19 cellular contexts compared by ENCODE assay signal in genomic region chr2:138081225-138082073, GRCh38.
DNase-seq lines count a peak whose midpoint lies in the region; ATAC-seq, FAIRE-seq and TF ChIP-seq lines count a peak whose summit lies in the region.
"Had no signal": no experiment of that assay in that cellular context is flagged by ENCODE, and none has a peak within 500 bp of the region (broad histone marks: within the 10 kb centered on the region; RNA-seq: fewer than 3 reads in every experiment).

No MANE protein-coding gene starts in this region.

- H3K4me1 ChIP-seq in kidney (ENCODE audit: control insufficient read depth in 1 of 2, insufficient read depth in 1 of 2, low read depth in 1 of 2, low read length in 2 of 2) (no peaks in the 10 kb centered on the region), liver (ENCODE audit: control insufficient read depth in 4 of 4, insufficient read depth in 4 of 4, low read length in 3 of 4) (peaks cover 0 to 20% (median 3%) of the 10 kb centered on the region in 4 donors), neuronal stem cell (ENCODE audit: control insufficient read depth in 2 of 2, insufficient read depth in 1 of 2, low read depth in 1 of 2, low read length in 2 of 2) (no peaks in the 10 kb centered on the region)

- H4K8ac ChIP-seq in neuronal stem cell (ENCODE audit: low read depth, low read length), result no peak overlapping the region

- DNase-seq in RCC 7860 (ENCODE audit: low spot score), result peak; percentile 32
- DNase-seq in kidney, result no peak
- DNase-seq in RPMI8226, result no peak
- no peak for DNase-seq in hepatic stellate cell (ENCODE audit: low spot score)
- DNase-seq in neuronal stem cell (ENCODE audit: low spot score), result no peak
- DNase-seq in activated naive CD4-positive, alpha-beta T cell treated with anti-CD3 and anti-CD28 coated beads, Interleukin-2, amount 50 U/mL, for 72 hours (ENCODE audit: low spot score in 2 of 2), result no peak
- DNase-seq: DMS153, DND-41, GM23248, H7, IMR-90, KG1, MG63, NCI-H2029, NCI-H446, NCI-H524 treated with DMSO at 0.1 percent for 48 hours, NCI-H774, SHP77 had no signal

- peaks cover 0 to 2% of the 10 kb centered on the region in 2 donors for H3K9me3 Mint-ChIP-seq in activated naive CD4-positive, alpha-beta T cell treated with anti-CD3 and anti-CD28 coated beads, Interleukin-2, amount 50 U/mL, for 72 hours

- intact Hi-C loops in kidney (cut with DNase I), result no loop called here

- no peak overlapping the region for H3K4me2 ChIP-seq in neuronal stem cell (ENCODE audit: insufficient read depth, low read length, poor library complexity, severe bottlenecking)

- H3K4ac ChIP-seq in neuronal stem cell (ENCODE audit: low read length), result no peak overlapping the region

- H3K18ac ChIP-seq in neuronal stem cell (ENCODE audit: low read length), result no peak overlapping the region

- no peak overlapping the region for H2BK120ac ChIP-seq in neuronal stem cell (ENCODE audit: low read depth, low read length)

- no peak overlapping the region for H2BK12ac ChIP-seq in neuronal stem cell (ENCODE audit: low read length)

- H3K23ac ChIP-seq in neuronal stem cell (ENCODE audit: low read depth, low read length, poor library complexity), result no peak overlapping the region

- no peak for ATAC-seq in activated naive CD4-positive, alpha-beta T cell treated with anti-CD3 and anti-CD28 coated beads, Interleukin-2, amount 50 U/mL, for 72 hours

- H3K36me3 Mint-ChIP-seq in activated naive CD4-positive, alpha-beta T cell treated with anti-CD3 and anti-CD28 coated beads, Interleukin-2, amount 50 U/mL, for 72 hours, result no peaks in the 10 kb centered on the region

- TF ChIP-seq RAD21 in liver (IDR thresholded peaks at IDR 0.05), result peak; percentile 30 to 40

- H3K36me3 ChIP-seq in kidney (ENCODE audit: control insufficient read depth in 1 of 2, insufficient read depth in 2 of 2, low read length in 2 of 2), result no peaks in the 10 kb centered on the region
- H3K36me3 ChIP-seq in liver (ENCODE audit: control insufficient read depth in 4 of 4, insufficient read depth in 3 of 4, low read depth in 1 of 4, low read length in 3 of 4), result no peaks in the 10 kb centered on the region
- no peaks in the 10 kb centered on the region for H3K36me3 ChIP-seq in neuronal stem cell (replicated peaks in 1 of 2; ENCODE audit: control insufficient read depth in 2 of 2, insufficient read depth in 2 of 2, low read length in 2 of 2)
- H3K36me3 ChIP-seq: MG63 had no signal

- H3K27me3 ChIP-seq in liver (ENCODE audit: control insufficient read depth in 4 of 4, insufficient read depth in 4 of 4, low read length in 3 of 4) (no peaks in the 10 kb centered on the region), neuronal stem cell (ENCODE audit: control insufficient read depth in 3 of 3, insufficient read depth in 3 of 3, low read depth in 1 of 3, low read length in 3 of 3) (no peaks in the 10 kb centered on the region)
- H3K27me3 ChIP-seq: MG63 had no signal

- H3K9ac ChIP-seq in kidney (ENCODE audit: low read length in 2 of 2), result no peak overlapping the region
- H3K9ac ChIP-seq in liver (ENCODE audit: low read depth in 1 of 2, low read length in 2 of 2), result peak overlapping the region in 1 of 2 donors; percentile 54
- no peak overlapping the region for H3K9ac ChIP-seq in neuronal stem cell (ENCODE audit: low read depth, low read length, poor library complexity)
- H3K9ac ChIP-seq: GM23248 had no signal

- H2BK5ac ChIP-seq in neuronal stem cell (ENCODE audit: low read length), result no peak overlapping the region

- TF ChIP-seq CTCF in kidney (IDR thresholded peaks at IDR 0.05; ENCODE audit: borderline replicate concordance, extremely low read depth, insufficient read depth) (no peak), liver (IDR thresholded peaks at IDR 0.05; ENCODE audit: low read depth, low read length, missing input control) (no peak)

- H3K9me3 ChIP-seq in kidney (ENCODE audit: control insufficient read depth in 1 of 2, low read length in 2 of 2) (no peaks in the 10 kb centered on the region), liver (ENCODE audit: control insufficient read depth in 4 of 4, low read length in 3 of 4) (no peaks in the 10 kb centered on the region), neuronal stem cell (replicated peaks in 1 of 2; ENCODE audit: control insufficient read depth in 2 of 2, insufficient read depth in 1 of 2, low read depth in 1 of 2, low read length in 2 of 2) (no peaks in the 10 kb centered on the region)
- H3K9me3 ChIP-seq: MG63 had no signal

- no peak overlapping the region for H2BK15ac ChIP-seq in neuronal stem cell (ENCODE audit: low read length)

- FAIRE-seq in RCC 7860 (lab: Jason Lieb, UNC) (peak; percentile 85), kidney (lab: Jason Lieb, UNC) (peak; percentile 30)

- no peak overlapping the region for H3K14ac ChIP-seq in neuronal stem cell (ENCODE audit: low read length)

- no peaks in the 10 kb centered on the region for H3K79me1 ChIP-seq in neuronal stem cell (ENCODE audit: low read depth, low read length)

- 42% methylated on average over 8 of the region's 8 CpGs for WGBS in liver
- WGBS in neuronal stem cell (ENCODE audit: extremely low coverage in 2 of 2, insufficient read length in 2 of 2, insufficient replicate concordance in 1 of 2), 2 donors, result no CpG with 5 or more reads among the region's 8 CpGs

- H2AK5ac ChIP-seq in neuronal stem cell (ENCODE audit: low read depth, low read length), result no peak overlapping the region

- H4K91ac ChIP-seq in neuronal stem cell (ENCODE audit: low read depth, low read length, poor library complexity), result no peak overlapping the region

- H3K4me3 ChIP-seq in kidney (ENCODE audit: low read length in 2 of 2), result no peak overlapping the region
- H3K4me3 ChIP-seq in liver (ENCODE audit: low read depth in 1 of 3, low read length in 3 of 3), result peak overlapping the region in 1 of 3 donors; percentile 17
- H3K4me3 ChIP-seq in neuronal stem cell (ENCODE audit: low read length in 2 of 2), result no peak overlapping the region
- H3K4me3 ChIP-seq: GM23248, MG63 had no signal

- H3K27ac ChIP-seq in kidney (ENCODE audit: low read depth in 2 of 2, low read length in 2 of 2) (no peak overlapping the region), liver (ENCODE audit: low read depth in 1 of 2, low read length in 2 of 2) (peak overlapping the region; percentile 77 to 81), neuronal stem cell (replicated peaks; ENCODE audit: low read length) (no peak overlapping the region)
- H3K27ac ChIP-seq: GM23248 had no signal

- H2AFZ ChIP-seq in neuronal stem cell (ENCODE audit: low read length), result no peak overlapping the region
- H2AFZ ChIP-seq: GM23248 had no signal

- H3K27ac Mint-ChIP-seq in activated naive CD4-positive, alpha-beta T cell treated with anti-CD3 and anti-CD28 coated beads, Interleukin-2, amount 50 U/mL, for 72 hours, result no peak overlapping the region

TF ChIP-seq in liver, 16 proteins besides CTCF, POLR2A, EP300 and RAD21 (continues in another document):
- TF ChIP-seq HNF4G (IDR thresholded peaks at IDR 0.05) (no peak), REST (IDR thresholded peaks at IDR 0.05) (peak; percentile 24), MAX (IDR thresholded peaks at IDR 0.05) (no peak), TAF1 (conservative IDR thresholded peaks at IDR 0.05) (no peak), SP1 (IDR thresholded peaks at IDR 0.05) (peak; percentile 8), EGR1 (IDR thresholded peaks at IDR 0.05; ENCODE audit: low read depth in 2 of 2) (no peak), NR2F2 (IDR thresholded peaks at IDR 0.05) (no peak), GABPA (IDR thresholded peaks at IDR 0.05 in 1 of 2, conservative IDR thresholded peaks at IDR 0.05 in 1 of 2) (no peak), JUND (IDR thresholded peaks at IDR 0.05) (no peak), YY1 (IDR thresholded peaks at IDR 0.05) (peak; percentile 39), ZBTB33 (IDR thresholded peaks at IDR 0.05) (peak; percentile 26)

Comparison
In these comparisons a context has a peak if more than half of its experiments do, and no peak if none do; other contexts are left out.
1. H3K27ac ChIP-seq: peak in liver (2 of 2); none in kidney (0 of 2) and neuronal stem cell (single experiment).